Comparison of ENCODE assay signal across 12 cellular contexts in genomic region chr1:207832796-207833195, GRCh38.
DNase-seq lines count a peak whose midpoint lies in the region; ATAC-seq and TF ChIP-seq lines count a peak whose summit lies in the region.
"Had no signal": no experiment of that assay in that cellular context is flagged by ENCODE, and none has a peak within 500 bp of the region (broad histone marks: within the 10 kb centered on the region; RNA-seq: fewer than 3 reads in every experiment).

No MANE protein-coding gene starts in this region.

- H3K27me3 ChIP-seq in left ventricle myocardium inferior (ENCODE audit: low read depth) (no peaks in the 10 kb centered on the region), ascending aorta (no peaks in the 10 kb centered on the region)
- H3K27me3 ChIP-seq: pancreas had no signal

- CTCF ChIA-PET in RWPE1 (lab: Yijun Ruan, JAX) = interaction anchor here (1.0 kb wide), 1 partner anchor 130 kb away, joined by 5 read pairs; no protein-coding TSS in a partner anchor

- no peaks in the 10 kb centered on the region for H3K9me3 Mint-ChIP-seq in natural killer cell

- DNase-seq in left ventricle myocardium inferior (no peak), left cardiac atrium (no peak), ascending aorta (ENCODE audit: low spot score in 2 of 2) (no peak), natural killer cell (no peak), RWPE1 (ENCODE audit: low spot score) (no peak)
- no peak for DNase-seq in stimulated activated CD4-positive, alpha-beta T cell treated with anti-CD3 and anti-CD28 coated beads, Interleukin-12 subunit alpha, Interleukin-12 subunit beta, amount 100 ng/mL, for 4 hours
- DNase-seq: KG1; NCI-H2029; pancreas; stimulated activated CD4-positive, alpha-beta T cell treated with anti-CD3 and anti-CD28 coated beads, Interleukin-15, amount 100 ng/mL, for 24 hours had no signal

- H3K4me3 ChIP-seq in left ventricle myocardium inferior (no peak overlapping the region), ascending aorta (no peak overlapping the region)
- H3K4me3 ChIP-seq: pancreas had no signal

- intact Hi-C loops in left ventricle myocardium inferior (cut with micrococcal nuclease) (no loop called here), left cardiac atrium (cut with DNase I) (no loop called here), ascending aorta (cut with DNase I) (no loop called here), natural killer cell (cut with micrococcal nuclease) (no loop called here)

- no peaks in the 10 kb centered on the region for H3K36me3 Mint-ChIP-seq in natural killer cell

- no peaks in the 10 kb centered on the region for H3K9me3 ChIP-seq in left ventricle myocardium inferior (replicated peaks)
- H3K9me3 ChIP-seq in ascending aorta = no peaks in the 10 kb centered on the region
- H3K9me3 ChIP-seq: pancreas had no signal

- no peak for ATAC-seq in left cardiac atrium
- ATAC-seq in natural killer cell = no peak
- ATAC-seq in HG03460 (IDR thresholded peaks at IDR 0.05; ENCODE audit: unreplicated experiment) = no peak
- ATAC-seq in GM21390 (IDR thresholded peaks at IDR 0.05; ENCODE audit: unreplicated experiment) = no peak
- ATAC-seq: pancreas had no signal

- no peak overlapping the region for H3K4me3 Mint-ChIP-seq in natural killer cell

- TF ChIP-seq CTCF in left ventricle myocardium inferior (IDR thresholded peaks at IDR 0.05; ENCODE audit: borderline replicate concordance) (no peak), ascending aorta (IDR thresholded peaks at IDR 0.05) (no peak), natural killer cell (IDR thresholded peaks at IDR 0.05) (no peak), RWPE1 (conservative IDR thresholded peaks at IDR 0.05; ENCODE audit: low read depth) (no peak)

- H3K27ac ChIP-seq in left ventricle myocardium inferior (replicated peaks) (peak overlapping the region; percentile 97), ascending aorta (peak overlapping the region; percentile 73 to 86), RWPE1 (no peak overlapping the region)
- H3K27ac ChIP-seq: pancreas had no signal

- peaks cover 85 to 93% of the 10 kb centered on the region in 2 donors for H3K4me1 Mint-ChIP-seq in natural killer cell

- H3K27ac Mint-ChIP-seq in natural killer cell = peak overlapping the region; percentile 99

- H3K4me1 ChIP-seq in left ventricle myocardium inferior = peaks cover 100% of the 10 kb centered on the region
- peaks cover 19 to 47% of the 10 kb centered on the region in 2 donors for H3K4me1 ChIP-seq in ascending aorta

- peaks cover 5% of the 10 kb centered on the region for H3K36me3 ChIP-seq in left ventricle myocardium inferior
- peaks cover 3 to 5% of the 10 kb centered on the region in 2 donors for H3K36me3 ChIP-seq in ascending aorta
- H3K36me3 ChIP-seq: pancreas had no signal

- no peaks in the 10 kb centered on the region for H3K27me3 Mint-ChIP-seq in natural killer cell (ENCODE audit: low read depth in 2 of 2)

- POLR2A ChIA-PET in RWPE1 (lab: Yijun Ruan, JAX; ENCODE audit: low non-redundant PET) = no interaction called here
